Comparison of ENCODE assay signal across 1 cellular context in the genomic region with DNA sequence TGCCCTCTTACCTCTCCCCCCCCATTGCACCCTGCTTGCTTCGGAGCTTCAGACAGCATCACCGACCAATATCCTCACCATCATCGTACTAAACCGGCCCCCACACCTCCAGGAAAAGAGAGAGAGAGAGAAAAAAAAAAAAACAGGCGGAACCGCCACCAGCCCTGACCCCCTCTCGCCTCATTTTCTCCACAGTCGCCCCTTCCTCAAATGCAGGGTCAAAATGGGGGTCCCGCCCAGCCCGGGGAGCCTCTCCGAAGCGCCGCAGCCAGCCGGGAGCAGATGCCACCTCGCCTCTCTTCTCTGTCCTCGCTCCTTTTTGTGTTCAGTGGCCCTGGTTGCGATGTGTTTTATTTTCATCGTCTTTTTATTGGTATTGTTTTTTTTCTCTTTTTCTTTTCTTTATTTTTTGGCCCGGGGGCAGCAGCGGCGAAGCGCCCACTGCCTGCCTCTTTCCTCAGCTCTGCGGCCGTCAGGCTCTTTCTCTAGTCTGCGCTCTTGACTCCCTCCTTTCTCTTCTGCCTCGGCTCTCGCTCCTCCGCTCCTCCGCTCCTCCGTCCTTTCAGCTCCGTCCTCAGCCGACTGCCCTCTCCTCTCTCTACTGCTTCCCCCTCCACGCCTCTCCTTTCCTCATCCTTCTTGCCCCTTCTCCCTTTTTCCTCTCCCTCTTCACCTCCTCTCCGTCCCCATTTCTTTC.
TF ChIP-seq lines count a peak whose summit lies in the region.

No MANE protein-coding gene starts in this region.

TF ChIP-seq in IMR-90, 13 proteins besides CTCF, POLR2A, EP300 and RAD21:
- TF ChIP-seq RFX5 (IDR thresholded peaks at IDR 0.05; ENCODE audit: low read depth, low read length) = no peak
- 0 out of 2 replicates have a peak, but pooled peaks have one; percentile 4 for TF ChIP-seq MAZ (IDR thresholded peaks at IDR 0.05; ENCODE audit: borderline replicate concordance, low read depth, low read length)
